In the genomic region with DNA sequence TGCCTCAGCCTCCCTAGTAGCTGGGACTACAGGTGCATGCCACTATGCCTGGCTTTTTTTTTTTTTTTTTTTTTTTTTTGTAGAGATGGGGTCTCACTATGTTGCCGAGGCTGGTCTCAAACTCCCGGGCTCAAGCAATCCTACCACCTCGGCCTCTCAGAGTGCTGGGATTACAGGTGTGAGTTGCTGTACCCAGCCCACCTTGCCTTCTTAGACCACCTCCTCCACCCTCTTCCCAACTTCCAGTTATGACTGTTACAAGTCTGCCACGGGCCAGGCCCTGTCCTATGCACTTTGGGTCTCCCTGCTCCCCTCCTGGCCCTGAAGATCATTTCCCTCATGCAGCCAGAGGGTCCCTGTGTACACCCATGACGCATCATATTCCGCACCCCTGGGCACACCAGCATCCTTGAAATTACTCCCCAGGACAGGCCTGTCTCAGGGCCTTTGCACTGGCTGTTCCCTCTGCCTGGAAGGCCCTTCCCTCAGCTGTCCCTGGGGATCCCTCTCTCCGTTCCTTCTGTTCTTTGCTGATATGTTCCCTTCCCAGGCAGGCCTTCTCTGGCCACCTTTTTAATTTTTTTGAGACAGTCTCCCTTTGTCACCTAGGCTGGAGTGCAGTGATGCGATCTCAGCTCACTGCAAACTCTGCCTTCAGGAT, we compare ENCODE assay signal across 22 cellular contexts. TPM values are rescaled to one million over a fixed set of nuclear protein-coding genes. Genes with fewer than 3 reads are reported as not detected.
A peak's percentile ranks its signal among the peaks of the same experiment; 100 is the strongest.
DNase-seq lines count a peak whose midpoint lies in the region; ATAC-seq, FAIRE-seq and TF ChIP-seq lines count a peak whose summit lies in the region.
"Had no signal": no experiment of that assay in that cellular context is flagged by ENCODE, and none has a peak within 500 bp of the region (broad histone marks: within the 10 kb centered on the region; RNA-seq: fewer than 3 reads in every experiment).

No MANE protein-coding gene starts in this region.

- peaks cover 28% of the 10 kb centered on the region for H3K4me1 Mint-ChIP-seq in Caco-2 (ENCODE audit: low read depth, unreplicated experiment)

- H3K36me3 ChIP-seq in Caco-2 (ENCODE audit: control insufficient read depth, insufficient read depth, low read length) (no peaks in the 10 kb centered on the region), kidney (ENCODE audit: control insufficient read depth in 1 of 2, insufficient read depth in 2 of 2, low read length in 2 of 2) (no peaks in the 10 kb centered on the region), small intestine (ENCODE audit: control insufficient read depth in 2 of 2, insufficient read depth in 2 of 2, low read length in 2 of 2) (peaks cover 4 to 5% of the 10 kb centered on the region in 2 donors)

- DNase-seq in Caco-2 (no peak), HuH-7 (ENCODE audit: low spot score) (peak; percentile 6), kidney (peak; percentile 9), small intestine (no peak), COLO668 (lab: John Stamatoyannopoulos, UW; ENCODE audit: unreplicated experiment) (no peak)
- DNase-seq: ACHN; CD4-positive, alpha-beta memory T cell; EL; GF-D8; NCI-H1694; NCI-H2081; NCI-H2171; NCI-H524 treated with DMSO at 0.1 percent for 48 hours; SIG-M5; SK-N-SH had no signal

- ATAC-seq in GM19351 (IDR thresholded peaks at IDR 0.05; ENCODE audit: unreplicated experiment) (no peak), HG02970 (IDR thresholded peaks at IDR 0.05; ENCODE audit: low FRiP score, unreplicated experiment) (no peak)
- ATAC-seq: HepG2, Panc1 had no signal

- POLR2A ChIA-PET in Caco-2 (lab: Charles Lee) = interaction anchor here (0.6 kb wide), 1 partner anchor 22 kb away, joined by 4 read pairs; the partner anchor contains the start of gene ECH1

- no peak overlapping the region for H3K27ac ChIP-seq in kidney (ENCODE audit: low read depth in 2 of 2, low read length in 2 of 2)
- peak overlapping the region; percentile 12 to 62 for H3K27ac ChIP-seq in small intestine (ENCODE audit: low read depth in 1 of 2, low read length in 1 of 2)
- H3K27ac ChIP-seq: BLaER1 treated with 17β-estradiol and CSF1 and Interleukin-3, amounts not matched to agents 10 nM and 100 nM; KMS-11 had no signal

- no peaks in the 10 kb centered on the region for H3K27me3 Mint-ChIP-seq in Caco-2 (ENCODE audit: insufficient read depth, unreplicated experiment)
- H3K27me3 Mint-ChIP-seq: CD4-positive, alpha-beta memory T cell had no signal

- H3K27me3 ChIP-seq in Caco-2 (replicated peaks; ENCODE audit: control insufficient read depth, insufficient read depth, low read length) = no peaks in the 10 kb centered on the region
- H3K27me3 ChIP-seq in small intestine (ENCODE audit: control insufficient read depth in 2 of 2, insufficient read depth in 2 of 2, low read length in 2 of 2) = no peaks in the 10 kb centered on the region
- H3K27me3 ChIP-seq: BLaER1 treated with 17β-estradiol and CSF1 and Interleukin-3, amounts not matched to agents 10 nM and 100 nM had no signal

- BruUV-seq in Caco-2 (replicated peaks; lab: Mats Ljungman, UMichigan) = no TSS peak

- H3K4me3 Mint-ChIP-seq in Caco-2 (ENCODE audit: unreplicated experiment) = peak overlapping the region; percentile 11
- H3K4me3 Mint-ChIP-seq: CD4-positive, alpha-beta memory T cell had no signal

- CTCF ChIA-PET in Caco-2 (lab: Charles Lee) = no interaction called here

- WGBS in small intestine, 3 donors = 81 to 90% (median 86%) methylated on average over 7 to 8 of the region's 8 CpGs

- FAIRE-seq in kidney (lab: Jason Lieb, UNC) (no peak), small intestine (lab: Jason Lieb, UNC) (no peak)
- FAIRE-seq: HepG2 had no signal

- no peak for TF ChIP-seq CTCF in Caco-2 (IDR thresholded peaks at IDR 0.05; ENCODE audit: insufficient read depth in 1 of 2, low read depth in 1 of 2, low read length in 1 of 2, severe bottlenecking in 1 of 2, unreplicated experiment in 1 of 2)
- TF ChIP-seq CTCF in kidney (IDR thresholded peaks at IDR 0.05; ENCODE audit: borderline replicate concordance, extremely low read depth, insufficient read depth) = no peak

- peaks cover 10% of the 10 kb centered on the region for H3K9me3 Mint-ChIP-seq in Caco-2 (ENCODE audit: unreplicated experiment)
- H3K9me3 Mint-ChIP-seq: CD4-positive, alpha-beta memory T cell had no signal

- H3K4me1 ChIP-seq in Caco-2 (peaks cover 16% of the 10 kb centered on the region), kidney (ENCODE audit: control insufficient read depth in 1 of 2, insufficient read depth in 1 of 2, low read depth in 1 of 2, low read length in 2 of 2) (peaks cover 0 to 2% of the 10 kb centered on the region in 2 donors), small intestine (ENCODE audit: control insufficient read depth in 2 of 2, insufficient read depth in 1 of 2, low read depth in 1 of 2, low read length in 1 of 2) (peaks cover 0 to 1% of the 10 kb centered on the region in 2 donors)

- H3K27ac Mint-ChIP-seq in Caco-2 (ENCODE audit: unreplicated experiment) = no peak overlapping the region

- no peak overlapping the region for H3K9ac ChIP-seq in kidney (ENCODE audit: low read length in 2 of 2)
- H3K9ac ChIP-seq: BLaER1 treated with 17β-estradiol and CSF1 and Interleukin-3, amounts not matched to agents 10 nM and 100 nM; KMS-11; SK-N-SH had no signal

- intact Hi-C loops in Caco-2 (cut with micrococcal nuclease; ENCODE audit: unreplicated experiment) (no loop called here), kidney (cut with DNase I) (loop anchor here (10.0 kb wide), 1 partner anchor 55 kb away; no protein-coding TSS in a partner anchor)

- H3K9me3 ChIP-seq in Caco-2 (no peaks in the 10 kb centered on the region), kidney (ENCODE audit: control insufficient read depth in 1 of 2, low read length in 2 of 2) (no peaks in the 10 kb centered on the region), small intestine (ENCODE audit: control insufficient read depth, low read depth) (no peaks in the 10 kb centered on the region)
- H3K9me3 ChIP-seq: SK-N-SH had no signal

- H3K4me3 ChIP-seq in Caco-2 (ENCODE audit: low read depth, low read length) = no peak overlapping the region
- H3K4me3 ChIP-seq in kidney (ENCODE audit: low read length in 2 of 2) = no peak overlapping the region
- peak overlapping the region in 1 of 2 donors; percentile 89 for H3K4me3 ChIP-seq in small intestine (ENCODE audit: low read depth in 1 of 2, low read length in 2 of 2)
- H3K4me3 ChIP-seq: BLaER1 treated with 17β-estradiol and CSF1 and Interleukin-3, amounts not matched to agents 10 nM and 100 nM had no signal

- H3K36me3 Mint-ChIP-seq in Caco-2 (ENCODE audit: insufficient read depth, unreplicated experiment) = peaks cover 6% of the 10 kb centered on the region
- H3K36me3 Mint-ChIP-seq: CD4-positive, alpha-beta memory T cell had no signal

RNA-seq across cellular contexts. Expression of gene LGALS4, which starts 3.0 kb away (rescaled TPM):
- total RNA-seq in Caco-2 (2022) (1.6 and 2.2 TPM in 2 replicates), kidney (12.2 TPM)
- polyA plus RNA-seq in kidney (ENCODE audit: insufficient read depth, low read depth, low replicate concordance) (1.2 TPM), small intestine (1,000 to 10,000 TPM; 1,250 to 3,807 (median 3,710) TPM)
- polyA plus RNA-seq: CD4-positive, alpha-beta memory T cell had no signal

RNA-seq across cellular contexts. Expression of gene LGALS7B, which starts 20.7 kb away (rescaled TPM):
- total RNA-seq in Caco-2 (2022) = not detected in 2 replicates
- not detected for total RNA-seq in kidney
- 3.7 TPM for polyA plus RNA-seq in kidney (ENCODE audit: insufficient read depth, low read depth, low replicate concordance)
- 1 to 10 TPM in 2 of 3 donors, not detected in 1; 2.0 to 5.4 TPM for polyA plus RNA-seq in small intestine
- total RNA-seq: CD4-positive, alpha-beta memory T cell; H4 had no signal
- polyA plus RNA-seq: CD4-positive, alpha-beta memory T cell; SK-N-SH had no signal

RNA-seq across cellular contexts. Expression of gene ECH1, which starts 21.9 kb away (rescaled TPM):
- total RNA-seq in Caco-2 (2022) (150 and 163 TPM in 2 replicates), kidney (167 TPM)
- polyA plus RNA-seq in kidney (ENCODE audit: insufficient read depth, low read depth, low replicate concordance) (534 TPM), small intestine (100 to 1,000 TPM; 218 to 344 (median 317) TPM)

RNA-seq across cellular contexts. Expression of gene LGALS7, which starts 36.4 kb away (rescaled TPM):
- not detected in 2 replicates for total RNA-seq in Caco-2 (2022)
- 1.3 TPM for total RNA-seq in kidney
- polyA plus RNA-seq in kidney (ENCODE audit: insufficient read depth, low read depth, low replicate concordance) = not detected
- polyA plus RNA-seq in small intestine = 1 to 10 TPM in 1 of 3 donors, not detected in 2; 1.1 TPM
- total RNA-seq: CD4-positive, alpha-beta memory T cell; H4; HepG2 had no signal
- polyA plus RNA-seq: CD4-positive, alpha-beta memory T cell; SK-N-SH had no signal

RNA-seq across cellular contexts. Expression of gene HNRNPL, which starts 40.1 kb away (rescaled TPM):
- total RNA-seq in Caco-2 (2022) (443 and 446 TPM in 2 replicates), kidney (278 TPM)
- polyA plus RNA-seq in kidney (ENCODE audit: insufficient read depth, low read depth, low replicate concordance) (168 TPM), small intestine (100 to 1,000 TPM; 118 to 182 (median 171) TPM)

Comparison
In these comparisons a context has a peak if more than half of its experiments do, and no peak if none do; other contexts are left out.
1. DNase-seq: peak in HuH-7 (single experiment) and kidney (single experiment); none in Caco-2 (0 of 2), small intestine (single experiment) and COLO668 (single experiment).
2. H3K27ac ChIP-seq: peak in small intestine (2 of 2); none in kidney (0 of 2).